Comparison of ENCODE assay signal across 2 cellular contexts in genomic region chr16:71289732-71290062, GRCh38.
A peak's percentile ranks its signal among the peaks of the same experiment; 100 is the strongest.
TF ChIP-seq lines count a peak whose summit lies in the region.

No MANE protein-coding gene starts in this region.

TF ChIP-seq in SK-N-SH, 30 proteins besides CTCF, POLR2A, EP300 and RAD21 (continued from another document):
- TF ChIP-seq ZBTB33 (IDR thresholded peaks at IDR 0.05; ENCODE audit: borderline replicate concordance, low read depth) (no peak), RFX5 (IDR thresholded peaks at IDR 0.05; ENCODE audit: low read length) (0 out of 2 replicates have a peak, but pooled peaks have one; percentile 9), PBX3 (IDR thresholded peaks at IDR 0.05) (no peak), GATA2 (CRISPR knock-in tag; IDR thresholded peaks at IDR 0.05) (no peak)

TF ChIP-seq in SK-N-SH treated with all-trans-retinoic acid at 6 μM for 48 hours, 23 proteins besides CTCF, POLR2A, EP300 and RAD21 (continued from another document):
- no peak for TF ChIP-seq CSRNP3 (CRISPR knock-in tag; IDR thresholded peaks at IDR 0.05)
- no peak for TF ChIP-seq ZFP3 (CRISPR knock-in tag; IDR thresholded peaks at IDR 0.05)
- TF ChIP-seq PPARA (CRISPR knock-in tag; IDR thresholded peaks at IDR 0.05; ENCODE audit: borderline replicate concordance): no peak
- no peak for TF ChIP-seq TSHZ2 (CRISPR knock-in tag; IDR thresholded peaks at IDR 0.05)
- no peak for TF ChIP-seq ZNF8 (CRISPR knock-in tag; IDR thresholded peaks at IDR 0.05)
- no peak for TF ChIP-seq CSDC2 (CRISPR knock-in tag; IDR thresholded peaks at IDR 0.05)
- no peak for TF ChIP-seq ZNF70 (CRISPR knock-in tag; IDR thresholded peaks at IDR 0.05)
TF ChIP-seq in SK-N-SH treated with all-trans-retinoic acid at 6 μM for 48 hours: peak in this region for 0.
